In the genomic region with DNA sequence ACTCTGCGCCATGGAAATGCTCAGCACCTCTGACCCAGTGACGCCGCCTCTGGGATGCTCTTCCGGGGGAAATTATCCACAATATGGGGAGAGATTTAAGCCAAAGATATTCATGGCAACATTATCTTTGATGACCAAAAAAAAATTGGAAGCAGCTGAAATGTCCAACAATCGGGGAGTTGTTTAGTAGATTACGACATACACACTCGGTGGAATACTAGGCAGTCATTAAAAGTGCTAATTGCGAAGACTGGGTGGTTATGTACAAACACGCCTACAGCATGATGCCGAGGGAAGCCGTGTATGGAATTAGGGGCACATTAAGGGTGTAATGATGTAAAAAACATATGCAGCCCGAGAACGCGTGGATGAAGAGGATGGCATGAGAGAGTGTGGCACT, we compare ENCODE assay signal across 27 cellular contexts.
"Had no signal": no experiment of that assay in that cellular context is flagged by ENCODE, and none has a peak within 500 bp of the region (broad histone marks: within the 10 kb centered on the region; RNA-seq: fewer than 3 reads in every experiment).

No MANE protein-coding gene starts in this region.

- H3K36me3 Mint-ChIP-seq: mesothelial cell of epicardium, naive B cell had no signal

- H3K4me3 ChIP-seq: coronary artery, dorsolateral prefrontal cortex, esophagus squamous epithelium, gastrocnemius medialis, heart right ventricle, left lung, lower lobe of right lung, mucosa of descending colon had no signal

- H3K4me1 Mint-ChIP-seq: mesothelial cell of epicardium had no signal

- FAIRE-seq: colon, endometrium, islet of Langerhans, keratinocyte had no signal

- H3K27ac Mint-ChIP-seq: mesothelial cell of epicardium, naive B cell had no signal

- H3K27ac ChIP-seq: coronary artery, dorsolateral prefrontal cortex, epithelial cell of prostate, esophagus squamous epithelium, gastrocnemius medialis, heart right ventricle, left lung, lower lobe of right lung had no signal

- H3K36me3 ChIP-seq: esophagus squamous epithelium, gastrocnemius medialis, heart right ventricle, left lung, lower lobe of right lung had no signal

- H3K9me3 Mint-ChIP-seq: mesothelial cell of epicardium had no signal

- H3K9me3 ChIP-seq: esophagus squamous epithelium, gastrocnemius medialis, left lung, lower lobe of right lung, mucosa of descending colon had no signal

- ATAC-seq: esophagus mucosa, gastrocnemius medialis, heart right ventricle, left cardiac atrium, left lung, left ventricle myocardium superior, lower lobe of right lung, mucosa of descending colon had no signal

- H3K4me1 ChIP-seq: esophagus squamous epithelium, gastrocnemius medialis, heart right ventricle, left lung, lower lobe of right lung had no signal

- H3K4me3 Mint-ChIP-seq: mesothelial cell of epicardium, naive B cell had no signal

- DNase-seq: dermis blood vessel endothelial cell; dorsolateral prefrontal cortex; effector CD4-positive, alpha-beta T cell; effector memory CD4-positive, alpha-beta T cell; erythroblast; esophagus squamous epithelium; foreskin fibroblast; foreskin melanocyte; gastrocnemius medialis; head of caudate nucleus; heart right ventricle; hippocampal formation; left cardiac atrium; left ventricle myocardium superior; lower lobe of right lung; mesenchymal stem cell; mucosa of descending colon; naive B cell had no signal
